In genomic region chr3:71247221-71247947, GRCh38 we compare ENCODE assay signal across 9 cellular contexts.
A peak's percentile ranks its signal among the peaks of the same experiment; 100 is the strongest.
DNase-seq lines count a peak whose midpoint lies in the region; ATAC-seq and TF ChIP-seq lines count a peak whose summit lies in the region.
"Had no signal": no experiment of that assay in that cellular context is flagged by ENCODE, and none has a peak within 500 bp of the region (broad histone marks: within the 10 kb centered on the region; RNA-seq: fewer than 3 reads in every experiment).

No MANE protein-coding gene starts in this region.

- no peak overlapping the region for H3K4me3 Mint-ChIP-seq in activated CD4-positive, alpha-beta T cell treated with anti-CD3 and anti-CD28 coated beads, Interleukin-2, amount 10 ng/mL, durations not matched to agents 24 days and 14 days

- no peaks in the 10 kb centered on the region for H3K36me3 Mint-ChIP-seq in activated CD4-positive, alpha-beta T cell treated with anti-CD3 and anti-CD28 coated beads, Interleukin-2, amount 10 ng/mL, durations not matched to agents 24 days and 14 days (ENCODE audit: low read depth)

- H3K27ac Mint-ChIP-seq in activated CD4-positive, alpha-beta T cell treated with anti-CD3 and anti-CD28 coated beads, Interleukin-2, amount 10 ng/mL, durations not matched to agents 24 days and 14 days, result peak overlapping the region; percentile 43

- WGBS in testis, 2 donors, result 81 to 89% methylated on average over 10 of the region's 10 CpGs

- H3K4me1 ChIP-seq in testis, result peaks cover 29% of the 10 kb centered on the region

- H3K4me1 Mint-ChIP-seq in activated CD4-positive, alpha-beta T cell treated with anti-CD3 and anti-CD28 coated beads, Interleukin-2, amount 10 ng/mL, durations not matched to agents 24 days and 14 days, result peaks cover 3% of the 10 kb centered on the region

- intact Hi-C loops in activated CD4-positive, alpha-beta T cell treated with anti-CD3 and anti-CD28 coated beads, Interleukin-2, amount 10 ng/mL, durations not matched to agents 24 days and 14 days (cut with micrococcal nuclease), result no loop called here
- intact Hi-C loops in testis (cut with DNase I; ENCODE audit: low total_unique reads), result no loop called here

- H3K36me3 ChIP-seq in testis (ENCODE audit: low read depth, missing control alignments), result no peaks in the 10 kb centered on the region

- TF ChIP-seq CTCF in testis (IDR thresholded peaks at IDR 0.05), result no peak

- peak overlapping the region in 1 of 2 donors; percentile 43 for H3K27ac ChIP-seq in testis
- H3K27ac ChIP-seq: C4-2B had no signal

- peaks cover 2% of the 10 kb centered on the region for H3K9me3 Mint-ChIP-seq in activated CD4-positive, alpha-beta T cell treated with anti-CD3 and anti-CD28 coated beads, Interleukin-2, amount 10 ng/mL, durations not matched to agents 24 days and 14 days

- no peaks in the 10 kb centered on the region for H3K27me3 ChIP-seq in testis

- no peak for DNase-seq in activated CD4-positive, alpha-beta T cell treated with anti-CD3 and anti-CD28 coated beads, Interleukin-2, amount 10 ng/mL, durations not matched to agents 24 days and 14 days
- no peak for DNase-seq in activated CD4-positive, alpha-beta T cell treated with anti-CD3 and anti-CD28 coated beads, Interleukin-2, amount 50 U/mL, for 48 hours
- DNase-seq in OCI-M1 (lab: John Stamatoyannopoulos, UW), result peak; percentile 16
- peak; percentile 45 for DNase-seq in globus pallidus (ENCODE audit: low spot score)
- peak; percentile 44 for DNase-seq in testis
- DNase-seq in H4 (ENCODE audit: low spot score), result no peak

- H3K9me3 ChIP-seq in testis, result no peaks in the 10 kb centered on the region

- peaks cover 2% of the 10 kb centered on the region for H3K27me3 Mint-ChIP-seq in activated CD4-positive, alpha-beta T cell treated with anti-CD3 and anti-CD28 coated beads, Interleukin-2, amount 10 ng/mL, durations not matched to agents 24 days and 14 days

- no peak for TF ChIP-seq POLR2A in testis (IDR thresholded peaks at IDR 0.05)

- ATAC-seq in GM18861 (IDR thresholded peaks at IDR 0.05; ENCODE audit: unreplicated experiment) (no peak), GM21576 (IDR thresholded peaks at IDR 0.05; ENCODE audit: unreplicated experiment) (no peak)

- no peak overlapping the region for H3K4me3 ChIP-seq in testis

Comparison
In these comparisons a context has a peak if more than half of its experiments do, and no peak if none do; other contexts are left out.
1. DNase-seq: peak in OCI-M1 (single experiment), globus pallidus (single experiment) and testis (single experiment); none in activated CD4-positive, alpha-beta T cell treated with anti-CD3 and anti-CD28 coated beads, Interleukin-2, amount 10 ng/mL, durations not matched to agents 24 days and 14 days (single experiment), activated CD4-positive, alpha-beta T cell treated with anti-CD3 and anti-CD28 coated beads, Interleukin-2, amount 50 U/mL, for 48 hours (0 of 2) and H4 (single experiment).